24 cellular contexts compared by ENCODE assay signal in genomic region chr12:44088647-44089046, GRCh38.
"Had no signal": no experiment of that assay in that cellular context is flagged by ENCODE, and none has a peak within 500 bp of the region (broad histone marks: within the 10 kb centered on the region; RNA-seq: fewer than 3 reads in every experiment).

No MANE protein-coding gene starts in this region.

- H3K9ac ChIP-seq: parathyroid adenoma had no signal

- H3K27ac Mint-ChIP-seq: dendritic cell treated with granulocyte-macrophage colony-stimulating factor and Interleukin-4, amounts not matched to agents 40 ng/mL and 50 ng/mL, for 4 days; naive B cell; nephron; stimulated activated memory B cell treated with anti-CD40 and anti-IgM and Interleukin-4, amounts not matched to agents 10 μg/mL and 1 μg/mL and 100 μg/mL, for 72 hours; stimulated activated naive CD8-positive, alpha-beta T cell treated with anti-CD3 and anti-CD28 coated beads, Interleukin-15, Interleukin-2, amounts not matched to agents 100 ng/mL and 50 ng/mL, for 24 hours had no signal

- H3K79me2 ChIP-seq: parathyroid adenoma had no signal

- H3K4me1 Mint-ChIP-seq: naive B cell; nephron; stimulated activated memory B cell treated with anti-CD40 and anti-IgM and Interleukin-4, amounts not matched to agents 10 μg/mL and 1 μg/mL and 100 μg/mL, for 72 hours had no signal

- H3K4me3 Mint-ChIP-seq: dendritic cell treated with granulocyte-macrophage colony-stimulating factor and Interleukin-4, amounts not matched to agents 40 ng/mL and 50 ng/mL, for 4 days; naive B cell; nephron; stimulated activated memory B cell treated with anti-CD40 and anti-IgM and Interleukin-4, amounts not matched to agents 10 μg/mL and 1 μg/mL and 100 μg/mL, for 72 hours; stimulated activated naive CD8-positive, alpha-beta T cell treated with anti-CD3 and anti-CD28 coated beads, Interleukin-15, Interleukin-2, amounts not matched to agents 100 ng/mL and 50 ng/mL, for 24 hours had no signal

- H3K4me1 ChIP-seq: left lung, psoas muscle, spleen, tibial artery, upper lobe of left lung, uterus had no signal

- DNase-seq: erythroblast; foreskin melanocyte; head of caudate nucleus; hippocampal formation; kidney glomerular epithelial cell; left lung; mesendoderm; naive B cell; psoas muscle; retina; spleen; stimulated activated CD4-positive, alpha-beta T cell treated with anti-CD3 and anti-CD28 coated beads, Interleukin-15, amount 100 ng/mL, for 24 hours; stimulated activated CD4-positive, alpha-beta T cell treated with anti-CD3 and anti-CD28 coated beads, Interleukin-1b, Interleukin-23, amount 100 ng/mL, for 48 hours; stimulated activated CD4-positive, alpha-beta T cell treated with anti-CD3 and anti-CD28 coated beads, Interleukin-4, amount 100 ng/mL, for 24 hours; tibial artery; upper lobe of left lung; uterus had no signal

- ATAC-seq: left lung; sciatic nerve; stimulated activated memory B cell treated with anti-CD40 and anti-IgM and Interleukin-4, amounts not matched to agents 10 μg/mL and 1 μg/mL and 100 μg/mL, for 72 hours had no signal

- H3K4me3 ChIP-seq: left lung, lung, psoas muscle, spleen, tibial artery, upper lobe of left lung, uterus had no signal

- H3K9me3 ChIP-seq: left lung, psoas muscle, spleen, tibial artery, upper lobe of left lung, uterus had no signal

- H3K36me3 ChIP-seq: left lung, spleen, tibial artery, upper lobe of left lung, uterus had no signal

- H3K27ac ChIP-seq: left lung, parathyroid adenoma, psoas muscle, spleen, tibial artery, upper lobe of left lung, uterus had no signal

- H2AFZ ChIP-seq: parathyroid adenoma had no signal

- H3K27me3 Mint-ChIP-seq: dendritic cell treated with granulocyte-macrophage colony-stimulating factor and Interleukin-4, amounts not matched to agents 40 ng/mL and 50 ng/mL, for 4 days; naive B cell; stimulated activated memory B cell treated with anti-CD40 and anti-IgM and Interleukin-4, amounts not matched to agents 10 μg/mL and 1 μg/mL and 100 μg/mL, for 72 hours; stimulated activated naive CD8-positive, alpha-beta T cell treated with anti-CD3 and anti-CD28 coated beads, Interleukin-15, Interleukin-2, amounts not matched to agents 100 ng/mL and 50 ng/mL, for 24 hours had no signal

- H3K9me3 Mint-ChIP-seq: nephron; stimulated activated memory B cell treated with anti-CD40 and anti-IgM and Interleukin-4, amounts not matched to agents 10 μg/mL and 1 μg/mL and 100 μg/mL, for 72 hours had no signal

- H3K27me3 ChIP-seq: left lung, spleen, tibial artery, upper lobe of left lung, uterus had no signal
